17 cellular contexts compared by ENCODE assay signal in the genomic region with DNA sequence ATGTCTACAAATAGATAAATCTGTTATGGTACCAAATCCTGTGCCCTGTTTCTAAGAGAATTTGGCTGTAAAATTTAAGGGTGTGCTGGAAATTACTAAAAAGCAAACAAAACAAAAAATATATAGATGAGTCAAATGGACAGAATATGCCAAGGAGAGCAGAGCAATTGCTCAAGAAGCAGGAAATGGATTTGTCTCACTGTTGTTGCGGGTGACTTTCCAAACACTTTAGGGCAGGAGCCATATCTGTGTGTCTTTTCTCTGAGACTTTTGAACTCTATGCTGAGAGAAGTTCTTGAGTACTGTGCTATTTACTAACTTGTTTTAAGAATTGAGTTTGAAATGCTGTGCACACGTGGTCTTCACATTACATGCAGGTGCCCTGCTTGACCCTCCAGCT.
DNase-seq lines count a peak whose midpoint lies in the region; ATAC-seq, FAIRE-seq and TF ChIP-seq lines count a peak whose summit lies in the region.
"Had no signal": no experiment of that assay in that cellular context is flagged by ENCODE, and none has a peak within 500 bp of the region (broad histone marks: within the 10 kb centered on the region; RNA-seq: fewer than 3 reads in every experiment).

No MANE protein-coding gene starts in this region.

- WGBS in IMR-90 (ENCODE audit: extremely low coverage in 2 of 2, insufficient read length in 1 of 2), 2 experiments, result no CpG with 5 or more reads among the region's 2 CpGs
- WGBS in SK-N-SH (ENCODE audit: low lambda C conversion rate), result 88% methylated on average over 2 of the region's 2 CpGs

- no peak overlapping the region for H3K9ac ChIP-seq in IMR-90 (ENCODE audit: low read depth, low read length)
- no peak overlapping the region for H3K9ac ChIP-seq in SK-N-SH

- intact Hi-C loops in IMR-90 (cut with micrococcal nuclease), result no loop called here
- intact Hi-C loops in left lung (cut with DNase I), result no loop called here

- in situ Hi-C loops in IMR-90 (cut with MboI; ENCODE audit: low sequenced_read_pairs) (no loop called here), HAP-1 (cut with MboI; ENCODE audit: low sequenced_read_pairs) (no loop called here)

- H4K8ac ChIP-seq in IMR-90 (ENCODE audit: low read depth in 2 of 2, low read length in 2 of 2), result 0 out of 4 replicates have a peak overlapping the region, but pooled peaks of 1 of the 2 experiments have one; percentile 9

- H3K27ac ChIP-seq in IMR-90 (ENCODE audit: insufficient read depth, low read length) (no peak overlapping the region), left lung (peak overlapping the region in 1 of 2 donors; percentile 42), SK-N-SH (ENCODE audit: low read depth in 2 of 2, low read length in 1 of 2) (no peak overlapping the region)
- H3K27ac ChIP-seq: Peyer's patch, thyroid gland had no signal

- no peak overlapping the region for H2BK5ac ChIP-seq in IMR-90 (ENCODE audit: low read depth, low read length, poor library complexity, severe bottlenecking)

- CTCF ChIA-PET in IMR-90 (lab: Yijun Ruan, JAX), result no interaction called here
- CTCF ChIA-PET in SK-N-SH (lab: Yijun Ruan, JAX), result interaction anchor here (0.8 kb wide), 1 partner anchor 17 kb away, joined by 3 read pairs; no protein-coding TSS in a partner anchor

- 0 out of 2 replicates have a peak, but pooled peaks cover 4% of the 10 kb centered on the region for H3K4me1 ChIP-seq in IMR-90 (ENCODE audit: control insufficient read depth, insufficient read depth, low read length)
- peaks cover 0 to 43% of the 10 kb centered on the region in 2 donors for H3K4me1 ChIP-seq in left lung
- H3K4me1 ChIP-seq in HAP-1, result no peaks in the 10 kb centered on the region
- H3K4me1 ChIP-seq in SK-N-SH (ENCODE audit: control insufficient read depth in 1 of 2, insufficient read depth in 2 of 2, low read depth in 1 of 2, low read length in 1 of 2), result 0 out of 4 replicates have a peak, but pooled peaks cover 0 to 3% of the 10 kb centered on the region in 2 experiments

- no peaks in the 10 kb centered on the region for H3K79me2 ChIP-seq in SK-N-SH (ENCODE audit: insufficient read depth)

- H2BK15ac ChIP-seq in IMR-90 (ENCODE audit: low read depth, low read length), result no peak overlapping the region

- dilution Hi-C loops in IMR-90 (cut with HindIII; ENCODE audit: low sequenced_read_pairs, unreplicated experiment), result no loop called here

- no peak overlapping the region for H3K56ac ChIP-seq in IMR-90 (ENCODE audit: extremely low read depth, insufficient read depth, low read length)

- 0 out of 2 replicates have a peak overlapping the region, but pooled peaks have one; percentile 19 for H3K14ac ChIP-seq in IMR-90 (replicated peaks; ENCODE audit: low read depth, low read length)

- no peak overlapping the region for H3K4ac ChIP-seq in IMR-90 (ENCODE audit: low read depth, low read length)

- H3K9me3 ChIP-seq in IMR-90 (ENCODE audit: control insufficient read depth, insufficient read depth, low read length), result no peaks in the 10 kb centered on the region
- peaks cover 0 to 6% of the 10 kb centered on the region in 2 donors for H3K9me3 ChIP-seq in left lung
- H3K9me3 ChIP-seq in HAP-1, result no peaks in the 10 kb centered on the region
- no peaks in the 10 kb centered on the region for H3K9me3 ChIP-seq in SK-N-SH
- H3K9me3 ChIP-seq: Peyer's patch, thyroid gland had no signal

- no peak for FAIRE-seq in bronchial epithelial cell (lab: Jason Lieb, UNC)

- no peak overlapping the region for H2AK9ac ChIP-seq in IMR-90 (replicated peaks; ENCODE audit: low read depth, low read length, poor library complexity)

- H2AK5ac ChIP-seq in IMR-90 (ENCODE audit: low read depth, low read length), result no peak overlapping the region

- TF ChIP-seq RAD21 in IMR-90 (IDR thresholded peaks at IDR 0.05; ENCODE audit: low read length), result no peak
- TF ChIP-seq RAD21 in SK-N-SH (IDR thresholded peaks at IDR 0.05; ENCODE audit: low read length), result no peak

- H3K9me1 ChIP-seq in IMR-90 (ENCODE audit: insufficient read depth, low read length), result 0 out of 2 replicates have a peak, but pooled peaks cover 2% of the 10 kb centered on the region

- H3K9me2 ChIP-seq in SK-N-SH, result no peaks in the 10 kb centered on the region

- H3K36me3 ChIP-seq in IMR-90 (ENCODE audit: control insufficient read depth, insufficient read depth, low read length) (no peaks in the 10 kb centered on the region), bronchial epithelial cell (ENCODE audit: control insufficient read depth, insufficient read depth, low read length) (no peaks in the 10 kb centered on the region), left lung (no peaks in the 10 kb centered on the region), HAP-1 (replicated peaks) (no peaks in the 10 kb centered on the region), SK-N-SH (replicated peaks in 1 of 2; ENCODE audit: control insufficient read depth in 1 of 2, insufficient read depth in 2 of 2, low read length in 1 of 2) (no peaks in the 10 kb centered on the region)
- H3K36me3 ChIP-seq: Peyer's patch, thyroid gland had no signal

- H4K5ac ChIP-seq in IMR-90 (ENCODE audit: low read depth, low read length), result no peak overlapping the region

- TF ChIP-seq POLR2A in IMR-90 (IDR thresholded peaks at IDR 0.05; ENCODE audit: low read depth, low read length), result no peak

- TF ChIP-seq CTCF in AG10803 (conservative IDR thresholded peaks at IDR 0.05; ENCODE audit: low read length) (no peak), IMR-90 (conservative IDR thresholded peaks at IDR 0.05; ENCODE audit: low read depth, low read length) (no peak), bronchial epithelial cell (IDR thresholded peaks at IDR 0.05; ENCODE audit: insufficient read depth, low read length, severe bottlenecking) (no peak), left lung (IDR thresholded peaks at IDR 0.05) (no peak), SK-N-SH (IDR thresholded peaks at IDR 0.05) (no peak)

- no TSS peak for BruUV-seq in IMR-90 (replicated peaks; lab: Mats Ljungman, UMichigan)

- H3K23ac ChIP-seq in IMR-90 (ENCODE audit: low read depth, low read length), result no peak overlapping the region

- no peaks in the 10 kb centered on the region for H4K20me1 ChIP-seq in IMR-90 (ENCODE audit: insufficient read depth, low read length)
- no peaks in the 10 kb centered on the region for H4K20me1 ChIP-seq in SK-N-SH (ENCODE audit: insufficient read depth)

- H4K91ac ChIP-seq in IMR-90 (ENCODE audit: insufficient read depth, low read depth, low read length), result no peak overlapping the region

- H3K4me3 ChIP-seq in AG10803 (ENCODE audit: low read length) (no peak overlapping the region), IMR-90 (ENCODE audit: insufficient read depth, low read depth, low read length) (no peak overlapping the region), bronchial epithelial cell (ENCODE audit: low read depth, low read length) (no peak overlapping the region), left lung (no peak overlapping the region), HAP-1 (no peak overlapping the region), SK-N-SH (ENCODE audit: low read depth in 2 of 2, low read length in 1 of 2) (no peak overlapping the region)
- H3K4me3 ChIP-seq: Peyer's patch, thyroid gland had no signal

- H3K18ac ChIP-seq in IMR-90 (ENCODE audit: low read depth, low read length), result no peak overlapping the region

- H3K4me2 ChIP-seq in IMR-90 (ENCODE audit: low read depth, low read length) (no peak overlapping the region), SK-N-SH (no peak overlapping the region)

- H2BK120ac ChIP-seq in IMR-90 (ENCODE audit: low read depth, low read length), result no peak overlapping the region

- H3K27me3 ChIP-seq in IMR-90 (ENCODE audit: control insufficient read depth, insufficient read depth, low read length) (no peaks in the 10 kb centered on the region), bronchial epithelial cell (ENCODE audit: control insufficient read depth, insufficient read depth, low read length) (no peaks in the 10 kb centered on the region), left lung (no peaks in the 10 kb centered on the region), HAP-1 (ENCODE audit: low read depth) (no peaks in the 10 kb centered on the region), SK-N-SH (ENCODE audit: insufficient read depth) (no peaks in the 10 kb centered on the region)
- H3K27me3 ChIP-seq: Peyer's patch, thyroid gland had no signal

- H3F3A ChIP-seq in SK-N-SH (replicated peaks; ENCODE audit: insufficient read depth), result peaks cover 6% of the 10 kb centered on the region

- ATAC-seq in IMR-90 (ENCODE audit: low read depth) (peak; percentile 57; the same call in 1 of the 2 replicates), left lung (peak; percentile 70)
- ATAC-seq: activated naive CD8-positive, alpha-beta T cell treated with anti-CD3 and anti-CD28 coated beads, Interleukin-2, amount 50 U/mL, for 24 hours had no signal

- TF ChIP-seq EP300 in SK-N-SH (IDR thresholded peaks at IDR 0.05; ENCODE audit: borderline replicate concordance in 1 of 2, low read depth in 1 of 2, low read length in 1 of 2), result no peak

- DNase-seq in AG10803 (ENCODE audit: low read depth) (peak; percentile 63), IMR-90 (peak; percentile 36), bronchial epithelial cell (ENCODE audit: low read depth) (peak; percentile 52), left lung (no peak), HAP-1 (ENCODE audit: low spot score in 2 of 2) (no peak), pons (ENCODE audit: low spot score) (no peak), SK-N-SH (no peak), ureter (ENCODE audit: low spot score) (no peak)
- DNase-seq: activated CD4-positive, alpha-beta T cell treated with anti-CD3 and anti-CD28 coated beads for 48 hours; activated naive CD8-positive, alpha-beta T cell treated with anti-CD3 and anti-CD28 coated beads, Interleukin-2, amount 50 U/mL, for 24 hours; activated T-cell treated with anti-CD3 and anti-CD28 coated beads, Interleukin-2, amount 50 U/mL, for 48 hours; cortex of kidney; foreskin melanocyte; NCI-H1417; Peyer's patch; T-helper 2 cell; thyroid gland had no signal

- POLR2A ChIA-PET in IMR-90 (lab: Charles Lee; ENCODE audit: unreplicated experiment) (no interaction called here), SK-N-SH (lab: Yijun Ruan, JAX) (interaction anchor here (1.0 kb wide), 1 partner anchor 12 kb away, joined by 3 read pairs; no protein-coding TSS in a partner anchor)

- H3K79me1 ChIP-seq in IMR-90 (ENCODE audit: low read depth in 1 of 2, low read length in 2 of 2), result no peaks in the 10 kb centered on the region

- H2AFZ ChIP-seq in IMR-90 (replicated peaks; ENCODE audit: low read length, poor library complexity), result no peak overlapping the region
- no peak overlapping the region for H2AFZ ChIP-seq in SK-N-SH (ENCODE audit: low read depth)

- no peak overlapping the region for H2BK20ac ChIP-seq in IMR-90 (ENCODE audit: low read depth, low read length)

TF ChIP-seq in IMR-90, 13 proteins besides CTCF, POLR2A, EP300 and RAD21 (continues in another document):
- TF ChIP-seq FOS (IDR thresholded peaks at IDR 0.05; ENCODE audit: low read depth, low read length) (no peak), CEBPB (IDR thresholded peaks at IDR 0.05; ENCODE audit: low read depth, low read length) (peak; percentile 65; the same call in 1 of the 2 replicates)

TF ChIP-seq in SK-N-SH, 30 proteins besides CTCF, POLR2A, EP300 and RAD21:
- TF ChIP-seq FOSL2 (IDR thresholded peaks at IDR 0.05; ENCODE audit: borderline replicate concordance, low read depth), result no peak
- no peak for TF ChIP-seq NRF1 (IDR thresholded peaks at IDR 0.05; ENCODE audit: low read depth, low read length)

Comparison
In these comparisons a context has a peak if more than half of its experiments do, and no peak if none do; other contexts are left out.
1. DNase-seq: peak in AG10803 (single experiment), IMR-90 (single experiment) and bronchial epithelial cell (single experiment); none in left lung (0 of 2), HAP-1 (0 of 2), pons (single experiment), SK-N-SH (single experiment) and ureter (single experiment).